In genomic region chr5:65485405-65485804, GRCh38 we compare ENCODE assay signal across 21 cellular contexts. TPM values are rescaled to one million over a fixed set of nuclear protein-coding genes. Genes with fewer than 3 reads are reported as not detected.
"Had no signal": no experiment of that assay in that cellular context is flagged by ENCODE, and none has a peak within 500 bp of the region (broad histone marks: within the 10 kb centered on the region; RNA-seq: fewer than 3 reads in every experiment).

No MANE protein-coding gene starts in this region.

- H3K27me3 Mint-ChIP-seq: naive B cell had no signal

- H3K36me3 ChIP-seq: esophagus muscularis mucosa, gastroesophageal sphincter, heart left ventricle, left lung, lower lobe of right lung had no signal

- H3K27ac Mint-ChIP-seq: immature natural killer cell, mesothelial cell of epicardium had no signal

- H3K9me3 ChIP-seq: esophagus muscularis mucosa, gastroesophageal sphincter, heart left ventricle, left lung, lower lobe of right lung, mucosa of descending colon had no signal

- H3K27ac ChIP-seq: coronary artery, dorsolateral prefrontal cortex, esophagus muscularis mucosa, foreskin keratinocyte, gastroesophageal sphincter, heart left ventricle, hepatocyte, left lung, lower lobe of right lung had no signal

- DNase-seq: dermis blood vessel endothelial cell; dorsolateral prefrontal cortex; effector CD4-positive, alpha-beta T cell; effector memory CD4-positive, alpha-beta T cell; foreskin keratinocyte; hypothalamus; immature natural killer cell; islet precursor cell; left cardiac atrium; left ventricle myocardium superior; lower lobe of right lung; mesenchymal stem cell; mucosa of descending colon; naive B cell had no signal

- H3K79me2 ChIP-seq: hepatocyte had no signal

- H3K4me3 Mint-ChIP-seq: immature natural killer cell, mesothelial cell of epicardium, naive B cell had no signal

- ATAC-seq: foreskin keratinocyte, gastroesophageal sphincter, heart left ventricle, left cardiac atrium, left lung, left ventricle myocardium superior, lower lobe of right lung, mucosa of descending colon had no signal

- H3K4me2 ChIP-seq: hepatocyte had no signal

- H3K4me3 ChIP-seq: coronary artery, dorsolateral prefrontal cortex, esophagus muscularis mucosa, gastroesophageal sphincter, heart left ventricle, hepatocyte, left lung, lower lobe of right lung, mucosa of descending colon had no signal

- H3K27me3 ChIP-seq: dorsolateral prefrontal cortex, esophagus muscularis mucosa, foreskin keratinocyte, gastroesophageal sphincter, heart left ventricle, hepatocyte had no signal

- H3K36me3 Mint-ChIP-seq: immature natural killer cell, mesothelial cell of epicardium, naive B cell had no signal

- H2AFZ ChIP-seq: hepatocyte had no signal

- H3K9me3 Mint-ChIP-seq: immature natural killer cell, mesothelial cell of epicardium, naive B cell had no signal

RNA-seq across cellular contexts. Expression of gene ADAMTS6, which starts 3.7 kb away (rescaled TPM):
- polyA plus RNA-seq: immature natural killer cell had no signal
